ENCODE assay signal across 24 cellular contexts in genomic region chr16:51025588-51026290, GRCh38.
"Had no signal": no experiment of that assay in that cellular context is flagged by ENCODE, and none has a peak within 500 bp of the region (broad histone marks: within the 10 kb centered on the region; RNA-seq: fewer than 3 reads in every experiment).

No MANE protein-coding gene starts in this region.

- H3K27me3 ChIP-seq: neural progenitor cell, ovary, right atrium auricular region, right lobe of liver, testis, thyroid gland, transverse colon, upper lobe of left lung, vagina had no signal

- H2AFZ ChIP-seq: neural progenitor cell had no signal

- ATAC-seq: natural killer cell; stimulated activated naive B cell treated with anti-CD40 and anti-IgM and Interleukin-4, amounts not matched to agents 10 μg/mL and 1 μg/mL and 100 μg/mL, for 72 hours; stimulated activated naive CD8-positive, alpha-beta T cell treated with anti-CD3 and anti-CD28 coated beads, Interleukin-15, Interleukin-2, amounts not matched to agents 100 U/mL and 50 U/mL, for 24 hours had no signal

- FAIRE-seq: islet of Langerhans had no signal

- H3K4me2 ChIP-seq: smooth muscle cell had no signal

- H3K4me3 ChIP-seq: left ventricle myocardium inferior, lung, neural progenitor cell, ovary, right atrium auricular region, right lobe of liver, smooth muscle cell, stomach, testis, thyroid gland, transverse colon, upper lobe of left lung, vagina had no signal

- H3K4me1 ChIP-seq: left ventricle myocardium inferior, right atrium auricular region, stomach, testis, thyroid gland, transverse colon, upper lobe of left lung had no signal

- H3K9me3 ChIP-seq: left ventricle myocardium inferior, ovary, right atrium auricular region, right lobe of liver, stomach, testis, thyroid gland, transverse colon, upper lobe of left lung, vagina had no signal

- DNase-seq: hypothalamus; immature natural killer cell; left ventricle myocardium inferior; mesendoderm; naive B cell; natural killer cell; nephron progenitor cell; ovary; right lobe of liver; stimulated activated CD4-positive, alpha-beta T cell treated with anti-CD3 and anti-CD28 coated beads, Interleukin-2, amount 100 ng/mL, for 24 hours; stimulated activated CD4-positive, alpha-beta T cell treated with anti-CD3 and anti-CD28 coated beads, Interleukin-4, amount 100 ng/mL, for 1 hour; stimulated activated naive B cell treated with anti-CD40 and anti-IgM and Interleukin-4, amounts not matched to agents 10 μg/mL and 1 μg/mL and 100 μg/mL, for 72 hours; stimulated activated naive CD8-positive, alpha-beta T cell treated with anti-CD3 and anti-CD28 coated beads, Interleukin-15, Interleukin-2, amounts not matched to agents 100 U/mL and 50 U/mL, for 24 hours; stomach; testis; thyroid gland; transverse colon; upper lobe of left lung had no signal

- H3K36me3 ChIP-seq: left ventricle myocardium inferior, neural progenitor cell, ovary, right atrium auricular region, right lobe of liver, stomach, thyroid gland, transverse colon, upper lobe of left lung, vagina had no signal

- H3K9ac ChIP-seq: neural progenitor cell had no signal

- H3K27ac ChIP-seq: left ventricle myocardium inferior, neural progenitor cell, ovary, right atrium auricular region, right lobe of liver, stomach, testis, thyroid gland, transverse colon, upper lobe of left lung, vagina had no signal
